In the genomic region with DNA sequence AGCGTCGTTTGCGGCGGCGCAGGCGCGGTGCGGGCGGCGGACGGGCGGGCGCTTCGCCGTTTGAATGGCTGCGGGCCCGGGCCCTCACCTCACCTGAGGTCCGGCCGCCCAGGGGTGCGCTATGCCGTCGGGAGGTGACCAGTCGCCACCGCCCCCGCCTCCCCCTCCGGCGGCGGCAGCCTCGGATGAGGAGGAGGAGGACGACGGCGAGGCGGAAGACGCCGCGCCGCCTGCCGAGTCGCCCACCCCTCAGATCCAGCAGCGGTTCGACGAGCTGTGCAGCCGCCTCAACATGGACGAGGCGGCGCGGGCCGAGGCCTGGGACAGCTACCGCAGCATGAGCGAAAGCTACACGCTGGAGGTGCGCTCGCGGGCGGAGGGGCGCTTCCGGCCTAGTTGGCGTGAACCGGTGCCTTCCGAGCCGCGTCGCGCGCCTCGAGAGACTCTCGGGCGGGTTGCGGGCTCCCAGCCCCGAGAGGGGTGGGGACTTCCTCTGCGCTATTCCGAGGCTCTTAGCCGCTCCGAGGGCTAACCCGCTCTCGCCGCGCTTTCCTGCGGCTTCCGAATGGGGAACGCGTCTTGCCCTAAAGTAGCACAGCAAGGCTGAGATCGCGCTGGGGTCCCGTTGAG, we compare ENCODE assay signal across 8 cellular contexts. TPM values are rescaled to one million over a fixed set of nuclear protein-coding genes. Genes with fewer than 3 reads are reported as not detected.
DNase-seq lines count a peak whose midpoint lies in the region; FAIRE-seq and TF ChIP-seq lines count a peak whose summit lies in the region.

A gene with protein sequence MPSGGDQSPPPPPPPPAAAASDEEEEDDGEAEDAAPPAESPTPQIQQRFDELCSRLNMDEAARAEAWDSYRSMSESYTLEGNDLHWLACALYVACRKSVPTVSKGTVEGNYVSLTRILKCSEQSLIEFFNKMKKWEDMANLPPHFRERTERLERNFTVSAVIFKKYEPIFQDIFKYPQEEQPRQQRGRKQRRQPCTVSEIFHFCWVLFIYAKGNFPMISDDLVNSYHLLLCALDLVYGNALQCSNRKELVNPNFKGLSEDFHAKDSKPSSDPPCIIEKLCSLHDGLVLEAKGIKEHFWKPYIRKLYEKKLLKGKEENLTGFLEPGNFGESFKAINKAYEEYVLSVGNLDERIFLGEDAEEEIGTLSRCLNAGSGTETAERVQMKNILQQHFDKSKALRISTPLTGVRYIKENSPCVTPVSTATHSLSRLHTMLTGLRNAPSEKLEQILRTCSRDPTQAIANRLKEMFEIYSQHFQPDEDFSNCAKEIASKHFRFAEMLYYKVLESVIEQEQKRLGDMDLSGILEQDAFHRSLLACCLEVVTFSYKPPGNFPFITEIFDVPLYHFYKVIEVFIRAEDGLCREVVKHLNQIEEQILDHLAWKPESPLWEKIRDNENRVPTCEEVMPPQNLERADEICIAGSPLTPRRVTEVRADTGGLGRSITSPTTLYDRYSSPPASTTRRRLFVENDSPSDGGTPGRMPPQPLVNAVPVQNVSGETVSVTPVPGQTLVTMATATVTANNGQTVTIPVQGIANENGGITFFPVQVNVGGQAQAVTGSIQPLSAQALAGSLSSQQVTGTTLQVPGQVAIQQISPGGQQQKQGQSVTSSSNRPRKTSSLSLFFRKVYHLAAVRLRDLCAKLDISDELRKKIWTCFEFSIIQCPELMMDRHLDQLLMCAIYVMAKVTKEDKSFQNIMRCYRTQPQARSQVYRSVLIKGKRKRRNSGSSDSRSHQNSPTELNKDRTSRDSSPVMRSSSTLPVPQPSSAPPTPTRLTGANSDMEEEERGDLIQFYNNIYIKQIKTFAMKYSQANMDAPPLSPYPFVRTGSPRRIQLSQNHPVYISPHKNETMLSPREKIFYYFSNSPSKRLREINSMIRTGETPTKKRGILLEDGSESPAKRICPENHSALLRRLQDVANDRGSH (plus strand): TSS at position 36 of the 630 bp plus-strand sequence. CDS start 86 bp downstream, at position 122.

- H3K9ac ChIP-seq in skeletal muscle satellite cell (ENCODE audit: low read depth, low read length): peak within 1 kb of the TSS; percentile 98

- DNase-seq in GM12865 (ENCODE audit: low read depth) (peak; percentile 91), H54 (ENCODE audit: insufficient read length, low spot score) (peak; percentile 63), LoVo (ENCODE audit: low spot score) (peak; percentile 84), T-helper 9 cell (peak; percentile 71), astrocyte of the spinal cord (ENCODE audit: low read depth, low spot score) (peak; percentile 85), iPS DF 6.9 (ENCODE audit: low read depth, low spot score) (no peak), HuH-7.5 (ENCODE audit: low spot score) (no peak)

- H3K27me3 ChIP-seq in iPS DF 6.9 (ENCODE audit: control insufficient read depth, insufficient read depth, low read length) (no peaks in the 10 kb centered on the region), skeletal muscle satellite cell (ENCODE audit: control insufficient read depth, insufficient read depth, low read length) (no peaks in the 10 kb centered on the region)

- H3K27ac ChIP-seq in iPS DF 6.9 (ENCODE audit: low read length): no peak within 1 kb of the TSS

- no CpG with 5 or more reads among the region's 85 CpGs for WGBS in iPS DF 6.9 (ENCODE audit: insufficient coverage, insufficient read length)

- H3K9me3 ChIP-seq in iPS DF 6.9 (ENCODE audit: control insufficient read depth, insufficient read depth, low read length) (no peaks in the 10 kb centered on the region), skeletal muscle satellite cell (replicated peaks; ENCODE audit: low read length) (no peaks in the 10 kb centered on the region)

- H3K4me3 ChIP-seq in GM12865 (ENCODE audit: low read depth, low read length) (peak within 1 kb of the TSS; percentile 64), astrocyte of the spinal cord (ENCODE audit: low read depth, low read length) (peak within 1 kb of the TSS; percentile 88), iPS DF 6.9 (ENCODE audit: low read length) (peak within 1 kb of the TSS; percentile 81), skeletal muscle satellite cell (ENCODE audit: low read length) (peak within 1 kb of the TSS; percentile 82)

- H3K4me1 ChIP-seq in iPS DF 6.9 (ENCODE audit: control insufficient read depth, insufficient read depth, low read length) (no peaks in the 10 kb centered on the region), skeletal muscle satellite cell (ENCODE audit: control insufficient read depth, insufficient read depth, low read length) (peaks cover 15% of the 10 kb centered on the region)

- H3K4me2 ChIP-seq in skeletal muscle satellite cell (ENCODE audit: low read length): peak within 1 kb of the TSS; percentile 92

- peak; percentile 49; the same call in 1 of the 2 replicates for TF ChIP-seq POLR2A in H54 (IDR thresholded peaks at IDR 0.05; ENCODE audit: low read depth, low read length)

- TF ChIP-seq CTCF in GM12865 (IDR thresholded peaks at IDR 0.05; ENCODE audit: insufficient read depth, low read depth, low read length, missing control alignments): no peak
- no peak for TF ChIP-seq CTCF in astrocyte of the spinal cord (IDR thresholded peaks at IDR 0.05; ENCODE audit: low read depth, low read length)

- in situ Hi-C loops in astrocyte of the spinal cord (cut with HindIII; ENCODE audit: low sequenced_read_pairs): no loop called here

- no peak for FAIRE-seq in H54 (lab: Jason Lieb, UNC)

- H3K36me3 ChIP-seq in iPS DF 6.9 (ENCODE audit: control insufficient read depth, insufficient read depth, low read length) (no peaks in the 10 kb centered on the region), skeletal muscle satellite cell (ENCODE audit: insufficient read depth, low read length) (no peaks in the 10 kb centered on the region)

RNA-seq across cellular contexts. Expression of the gene that starts here (rescaled TPM):
- 26.6 and 30.2 TPM in 2 replicates for total RNA-seq in skeletal muscle satellite cell (2012; rRNA removed)

Comparison
In these comparisons a context has a peak if more than half of its experiments do, and no peak if none do; other contexts are left out.
1. DNase-seq: peak in GM12865 (single experiment), H54 (single experiment), LoVo (single experiment), T-helper 9 cell (single experiment) and astrocyte of the spinal cord (single experiment); none in iPS DF 6.9 (single experiment) and HuH-7.5 (single experiment).
2. Peak in every context shown above with its lines, with median percentiles within 50 percentile points of each other: H3K4me3 ChIP-seq.